In the genomic region with DNA sequence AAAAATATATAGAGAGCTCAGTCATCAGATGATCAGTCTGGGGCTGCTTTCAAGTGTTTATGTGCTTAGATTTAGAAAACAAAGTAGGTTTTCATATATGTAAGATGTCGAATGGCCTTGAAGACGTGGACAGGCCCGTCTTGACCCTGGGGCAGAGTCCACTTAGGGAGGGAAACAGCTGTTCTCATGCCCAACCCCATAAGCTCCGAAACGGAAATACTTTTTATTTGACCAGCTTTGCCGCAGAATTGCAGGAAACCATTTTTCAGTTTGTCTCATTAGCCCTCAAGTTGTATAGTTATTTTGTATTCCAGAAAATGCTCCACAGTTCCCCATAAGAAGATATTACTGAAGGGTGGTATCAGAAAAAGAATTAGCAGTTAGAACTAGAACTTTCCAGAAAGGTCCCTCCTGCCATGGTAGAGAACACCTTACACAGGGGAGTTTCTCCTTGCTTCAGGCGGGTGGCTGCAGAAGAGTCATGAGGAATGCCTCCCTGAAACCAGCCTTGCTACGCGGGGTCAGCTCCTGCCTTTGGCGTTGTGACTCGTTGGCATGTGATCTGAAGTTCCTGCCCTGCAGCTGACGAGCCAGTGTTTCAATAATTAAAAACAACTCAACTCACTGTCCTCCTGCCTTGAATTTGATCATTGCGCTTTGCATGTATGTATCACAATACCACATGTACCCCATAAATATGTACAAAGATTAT, we compare ENCODE assay signal across 11 cellular contexts.
A peak's percentile ranks its signal among the peaks of the same experiment; 100 is the strongest.
DNase-seq lines count a peak whose midpoint lies in the region; ATAC-seq and TF ChIP-seq lines count a peak whose summit lies in the region.
"Had no signal": no experiment of that assay in that cellular context is flagged by ENCODE, and none has a peak within 500 bp of the region (broad histone marks: within the 10 kb centered on the region; RNA-seq: fewer than 3 reads in every experiment).

No MANE protein-coding gene starts in this region.

- no peaks in the 10 kb centered on the region for H3K36me3 ChIP-seq in GM23338 (ENCODE audit: insufficient read depth)
- no peaks in the 10 kb centered on the region for H3K36me3 ChIP-seq in OCI-LY7 (ENCODE audit: insufficient read depth, low read length)

- peaks cover 6% of the 10 kb centered on the region; the same call in 1 of the 2 replicates for H3K9me2 ChIP-seq in GM23338 (ENCODE audit: insufficient read depth)
- H3K9me2 ChIP-seq in OCI-LY7 (ENCODE audit: insufficient read depth, low read length): no peaks in the 10 kb centered on the region

- H3K27me3 ChIP-seq in GM23338 (ENCODE audit: insufficient read depth): no peaks in the 10 kb centered on the region
- H3K27me3 ChIP-seq: body of pancreas had no signal

- intact Hi-C loops in CD14-positive monocyte (cut with micrococcal nuclease) (loop anchor here in 1 of 2 donors (5.0 kb wide), 1 partner anchor 38 kb away; no protein-coding TSS in a partner anchor), OCI-LY7 (cut with micrococcal nuclease; ENCODE audit: unreplicated experiment) (no loop called here)

- DNase-seq in CD14-positive monocyte (ENCODE audit: low spot score) (peak; percentile 58), GM23338 (ENCODE audit: low spot score) (no peak), medulla oblongata (ENCODE audit: extremely low spot score) (peak; percentile 45), cortex of kidney (lab: John Stamatoyannopoulos, UW) (no peak), SHP77 (lab: John Stamatoyannopoulos, UW) (no peak), OCI-LY7 (ENCODE audit: low spot score) (no peak), NAMALWA (ENCODE audit: low spot score) (no peak)
- DNase-seq in activated naive CD8-positive, alpha-beta T cell treated with anti-CD3 and anti-CD28 coated beads, Interleukin-2, amount 50 U/mL, for 24 hours: no peak
- DNase-seq: NCI-H2029, psoas muscle had no signal

- H3K27ac ChIP-seq in GM23338 (ENCODE audit: low read depth) (no peak overlapping the region), OCI-LY7 (ENCODE audit: low read depth, low read length, poor library complexity, severe bottlenecking) (no peak overlapping the region)
- H3K27ac ChIP-seq: body of pancreas, psoas muscle had no signal

- H3K4me2 ChIP-seq in GM23338: no peak overlapping the region
- no peak overlapping the region for H3K4me2 ChIP-seq in OCI-LY7 (ENCODE audit: low read length)

- peaks cover 93% of the 10 kb centered on the region for H3K4me1 Mint-ChIP-seq in CD14-positive monocyte
- H3K4me1 Mint-ChIP-seq in GM23338: peaks cover 33% of the 10 kb centered on the region
- H3K4me1 Mint-ChIP-seq in activated naive CD8-positive, alpha-beta T cell treated with anti-CD3 and anti-CD28 coated beads, Interleukin-2, amount 50 U/mL, for 24 hours: peaks cover 99% of the 10 kb centered on the region

- POLR2A ChIA-PET in OCI-LY7 (lab: Charles Lee): no interaction called here

- no peaks in the 10 kb centered on the region for H3K9me3 Mint-ChIP-seq in CD14-positive monocyte
- H3K9me3 Mint-ChIP-seq in GM23338: no peaks in the 10 kb centered on the region
- no peaks in the 10 kb centered on the region for H3K9me3 Mint-ChIP-seq in activated naive CD8-positive, alpha-beta T cell treated with anti-CD3 and anti-CD28 coated beads, Interleukin-2, amount 50 U/mL, for 24 hours

- H3K4me3 Mint-ChIP-seq in CD14-positive monocyte (peak overlapping the region in 1 of 2 donors; percentile 35), GM23338 (no peak overlapping the region)
- H3K4me3 Mint-ChIP-seq in activated naive CD8-positive, alpha-beta T cell treated with anti-CD3 and anti-CD28 coated beads, Interleukin-2, amount 50 U/mL, for 24 hours: peak overlapping the region; percentile 70

- ATAC-seq in GM23338: no peak
- ATAC-seq in activated naive CD8-positive, alpha-beta T cell treated with anti-CD3 and anti-CD28 coated beads, Interleukin-2, amount 50 U/mL, for 24 hours: no peak
- ATAC-seq: body of pancreas had no signal

- H4K20me1 ChIP-seq in GM23338 (replicated peaks; ENCODE audit: insufficient read depth): no peaks in the 10 kb centered on the region
- no peaks in the 10 kb centered on the region for H4K20me1 ChIP-seq in OCI-LY7 (ENCODE audit: insufficient read depth, low read length)

- H3F3A ChIP-seq in GM23338 (replicated peaks; ENCODE audit: low read depth): 0 out of 2 replicates have a peak, but pooled peaks cover 3% of the 10 kb centered on the region

- H3K4me1 ChIP-seq in GM23338 (ENCODE audit: insufficient read depth) (peaks cover 24% of the 10 kb centered on the region), OCI-LY7 (ENCODE audit: insufficient read depth, low read length, poor library complexity, severe bottlenecking) (no peaks in the 10 kb centered on the region)

- H2AFZ ChIP-seq in GM23338 (no peak overlapping the region), OCI-LY7 (ENCODE audit: low read length) (no peak overlapping the region)

- H3K79me2 ChIP-seq in GM23338 (replicated peaks; ENCODE audit: insufficient read depth) (peaks cover 7% of the 10 kb centered on the region; the same call in 1 of the 2 replicates), OCI-LY7 (ENCODE audit: insufficient read depth, low read depth, low read length) (no peaks in the 10 kb centered on the region)

- H3K4me3 ChIP-seq in GM23338 (no peak overlapping the region), OCI-LY7 (ENCODE audit: low read depth, low read length, poor library complexity, severe bottlenecking) (no peak overlapping the region)
- H3K4me3 ChIP-seq: body of pancreas, psoas muscle had no signal

- H3K36me3 Mint-ChIP-seq in CD14-positive monocyte: peaks cover 58 to 77% of the 10 kb centered on the region in 2 donors
- no peaks in the 10 kb centered on the region for H3K36me3 Mint-ChIP-seq in GM23338 (ENCODE audit: low read depth)
- H3K36me3 Mint-ChIP-seq in activated naive CD8-positive, alpha-beta T cell treated with anti-CD3 and anti-CD28 coated beads, Interleukin-2, amount 50 U/mL, for 24 hours (ENCODE audit: low read depth): peaks cover 71% of the 10 kb centered on the region

- peak overlapping the region; percentile 75 to 93 (median 85) for H3K27ac Mint-ChIP-seq in CD14-positive monocyte
- peak overlapping the region; percentile 29; the same call in 1 of the 2 replicates for H3K27ac Mint-ChIP-seq in GM23338
- peak overlapping the region; percentile 96 for H3K27ac Mint-ChIP-seq in activated naive CD8-positive, alpha-beta T cell treated with anti-CD3 and anti-CD28 coated beads, Interleukin-2, amount 50 U/mL, for 24 hours

- no TSS peak for BruUV-seq in OCI-LY7 (replicated peaks; lab: Mats Ljungman, UMichigan)

- TF ChIP-seq CTCF in CD14-positive monocyte (IDR thresholded peaks at IDR 0.05): no peak
- TF ChIP-seq CTCF in GM23338 (conservative IDR thresholded peaks at IDR 0.05; ENCODE audit: low read depth in 2 of 2): no peak
- no peak for TF ChIP-seq CTCF in OCI-LY7 (conservative IDR thresholded peaks at IDR 0.05; ENCODE audit: low read length)

- H3K9me3 ChIP-seq in OCI-LY7 (ENCODE audit: low read length): no peaks in the 10 kb centered on the region
- H3K9me3 ChIP-seq: body of pancreas, psoas muscle had no signal

- CTCF ChIA-PET in OCI-LY7 (lab: Charles Lee; ENCODE audit: unreplicated experiment): no interaction called here

- H3K27me3 Mint-ChIP-seq in CD14-positive monocyte (ENCODE audit: low read depth in 3 of 3): no peaks in the 10 kb centered on the region
- peaks cover 2% of the 10 kb centered on the region for H3K27me3 Mint-ChIP-seq in GM23338 (ENCODE audit: insufficient read depth, low read depth, poor library complexity)
- H3K27me3 Mint-ChIP-seq in activated naive CD8-positive, alpha-beta T cell treated with anti-CD3 and anti-CD28 coated beads, Interleukin-2, amount 50 U/mL, for 24 hours: no peaks in the 10 kb centered on the region

TF ChIP-seq in GM23338, 12 proteins besides CTCF, POLR2A, EP300 and RAD21 (continues in another document):
- TF ChIP-seq NANOG (IDR thresholded peaks at IDR 0.05; ENCODE audit: borderline replicate concordance) (no peak), JUNB (IDR thresholded peaks at IDR 0.05; ENCODE audit: unreplicated experiment) (no peak), EZH2 (IDR thresholded peaks at IDR 0.05; ENCODE audit: low read depth, unreplicated experiment) (no peak)
- TF ChIP-seq, protein P1, sequence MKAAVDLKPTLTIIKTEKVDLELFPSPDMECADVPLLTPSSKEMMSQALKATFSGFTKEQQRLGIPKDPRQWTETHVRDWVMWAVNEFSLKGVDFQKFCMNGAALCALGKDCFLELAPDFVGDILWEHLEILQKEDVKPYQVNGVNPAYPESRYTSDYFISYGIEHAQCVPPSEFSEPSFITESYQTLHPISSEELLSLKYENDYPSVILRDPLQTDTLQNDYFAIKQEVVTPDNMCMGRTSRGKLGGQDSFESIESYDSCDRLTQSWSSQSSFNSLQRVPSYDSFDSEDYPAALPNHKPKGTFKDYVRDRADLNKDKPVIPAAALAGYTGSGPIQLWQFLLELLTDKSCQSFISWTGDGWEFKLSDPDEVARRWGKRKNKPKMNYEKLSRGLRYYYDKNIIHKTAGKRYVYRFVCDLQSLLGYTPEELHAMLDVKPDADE (IDR thresholded peaks at IDR 0.05): no peak

Comparison
In these comparisons a context has a peak if more than half of its experiments do, and no peak if none do; other contexts are left out.
1. DNase-seq: peak in CD14-positive monocyte (single experiment) and medulla oblongata (single experiment); none in GM23338 (single experiment), activated naive CD8-positive, alpha-beta T cell treated with anti-CD3 and anti-CD28 coated beads, Interleukin-2, amount 50 U/mL, for 24 hours (single experiment), cortex of kidney (single experiment), SHP77 (0 of 2), OCI-LY7 (single experiment) and NAMALWA (single experiment).
2. H3K27ac Mint-ChIP-seq: peak in every context shown above with its lines; median percentile 96 in activated naive CD8-positive, alpha-beta T cell treated with anti-CD3 and anti-CD28 coated beads, Interleukin-2, amount 50 U/mL, for 24 hours; 85 in CD14-positive monocyte; 29 in GM23338.